ENCODE assay signal across 8 cellular contexts in the genomic region with DNA sequence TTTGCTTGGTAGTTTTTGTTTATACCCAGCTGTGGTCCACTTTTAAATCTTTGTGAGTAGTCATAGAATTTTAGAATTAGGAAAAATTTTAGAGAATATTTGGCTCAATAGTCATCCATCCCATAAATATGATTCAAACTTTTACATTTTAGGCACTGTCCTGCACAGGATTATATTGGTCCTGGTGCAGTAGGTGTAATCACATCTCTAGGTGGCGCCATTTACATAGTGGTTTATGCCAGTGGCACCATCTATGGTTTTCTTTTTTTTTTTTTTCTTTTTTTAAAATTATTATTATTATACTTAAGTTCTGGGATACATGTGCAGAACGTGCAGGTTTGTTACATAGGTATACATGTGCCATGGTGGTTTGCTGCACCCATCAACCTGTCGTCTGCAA.
DNase-seq lines count a peak whose midpoint lies in the region; ATAC-seq and TF ChIP-seq lines count a peak whose summit lies in the region.

No MANE protein-coding gene starts in this region.

- in situ Hi-C loops in KBM-7 (cut with MboI; ENCODE audit: low pct_unique_long_range_greater_than_20kb, low sequenced_read_pairs) = no loop called here

- ATAC-seq in GM18870 (IDR thresholded peaks at IDR 0.05; ENCODE audit: unreplicated experiment) = peak; percentile 70
- ATAC-seq in body of pancreas = peak; percentile 63

- no peaks in the 10 kb centered on the region for H3K36me3 ChIP-seq in BE2C
- H3K36me3 ChIP-seq in body of pancreas (replicated peaks in 1 of 2; ENCODE audit: insufficient read depth in 1 of 2, low read depth in 2 of 2) = no peaks in the 10 kb centered on the region
- no peaks in the 10 kb centered on the region for H3K36me3 ChIP-seq in ovary

- intact Hi-C loops in body of pancreas (cut with DNase I) (no loop called here), ovary (cut with DNase I) (no loop called here), lower leg skin (cut with DNase I; ENCODE audit: low total_unique reads) (no loop called here)

- H3K27ac ChIP-seq in body of pancreas (no peak overlapping the region), ovary (no peak overlapping the region)

- no peak for TF ChIP-seq EP300 in ovary (IDR thresholded peaks at IDR 0.05)

- 36 to 39% methylated on average over 3 of the region's 3 CpGs for WGBS in body of pancreas, 2 donors
- 52 to 55% (median 54%) methylated on average over 3 of the region's 3 CpGs for WGBS in ovary, 3 donors
- 30 to 45% methylated on average over 3 of the region's 3 CpGs for WGBS in lower leg skin, 2 donors

- DNase-seq in BE2C (peak; percentile 37), KBM-7 (peak; percentile 9), body of pancreas (peak; percentile 41 to 73 (median 54)), medulla oblongata (ENCODE audit: extremely low spot score) (peak; percentile 16), ovary (no peak), lower leg skin (ENCODE audit: low spot score in 2 of 2) (no peak), glomerular visceral epithelial cell (ENCODE audit: extremely low spot score) (no peak)

- TF ChIP-seq POLR2A in body of pancreas (IDR thresholded peaks at IDR 0.05) (no peak), ovary (IDR thresholded peaks at IDR 0.05) (no peak), lower leg skin (IDR thresholded peaks at IDR 0.05) (no peak)

- H3K4me3 ChIP-seq in BE2C (ENCODE audit: low read depth, low read length) (no peak overlapping the region), body of pancreas (no peak overlapping the region), ovary (no peak overlapping the region), lower leg skin (ENCODE audit: low read depth, poor library complexity, severe bottlenecking) (no peak overlapping the region)

- TF ChIP-seq CTCF in BE2C (IDR thresholded peaks at IDR 0.05; ENCODE audit: low read depth, low read length) (peak; percentile 53), body of pancreas (IDR thresholded peaks at IDR 0.05) (peak; percentile 24 to 81 (median 67)), ovary (IDR thresholded peaks at IDR 0.05) (no peak), lower leg skin (IDR thresholded peaks at IDR 0.05) (no peak)

- H3K27me3 ChIP-seq in BE2C = no peaks in the 10 kb centered on the region
- H3K27me3 ChIP-seq in body of pancreas = no peaks in the 10 kb centered on the region
- no peaks in the 10 kb centered on the region for H3K27me3 ChIP-seq in ovary

- no peaks in the 10 kb centered on the region for H3K9me3 ChIP-seq in BE2C
- no peaks in the 10 kb centered on the region for H3K9me3 ChIP-seq in body of pancreas
- no peaks in the 10 kb centered on the region for H3K9me3 ChIP-seq in ovary

- H3K4me1 ChIP-seq in BE2C (no peaks in the 10 kb centered on the region), body of pancreas (no peaks in the 10 kb centered on the region), ovary (ENCODE audit: insufficient read depth) (no peaks in the 10 kb centered on the region)

Comparison
In these comparisons a context has a peak if more than half of its experiments do, and no peak if none do; other contexts are left out.
1. DNase-seq: peak in BE2C (single experiment), KBM-7 (single experiment), body of pancreas (4 of 4) and medulla oblongata (single experiment); none in ovary (0 of 5), lower leg skin (0 of 2) and glomerular visceral epithelial cell (single experiment).
2. CTCF ChIP-seq: peak in BE2C (single experiment) and body of pancreas (7 of 7); none in ovary (0 of 3) and lower leg skin (0 of 3).